ENCODE assay signal across 2 cellular contexts in the genomic region with DNA sequence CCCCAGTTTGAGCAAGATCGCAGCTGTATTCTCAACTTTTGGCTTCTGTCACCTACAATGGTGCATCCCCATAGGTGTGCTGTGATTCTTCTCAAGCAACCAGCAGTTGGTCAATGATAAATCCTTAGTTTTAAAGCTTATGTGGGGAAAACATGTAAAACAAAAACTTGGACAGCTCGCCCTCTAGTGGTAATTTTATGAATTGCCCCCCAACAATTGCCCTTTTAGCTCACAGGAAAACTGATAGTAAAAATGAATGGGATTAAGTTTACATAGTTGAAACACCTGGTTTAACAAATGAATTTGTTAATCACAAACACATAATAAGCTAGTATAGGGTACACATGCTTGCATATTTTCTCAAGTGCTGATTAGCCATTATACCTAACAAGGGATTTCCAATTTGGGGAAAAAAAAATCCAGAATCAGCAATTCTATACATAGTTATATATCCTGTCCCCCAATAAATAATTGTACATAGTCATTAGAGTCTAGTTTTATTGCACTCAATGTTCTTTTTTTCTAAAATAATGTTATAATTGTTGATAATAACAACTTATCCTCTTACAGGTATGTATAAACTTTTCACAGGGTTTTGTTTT.
TF ChIP-seq lines count a peak whose summit lies in the region.

No MANE protein-coding gene starts in this region.

TF ChIP-seq in IMR-90, 13 proteins besides CTCF, POLR2A, EP300 and RAD21:
- TF ChIP-seq MAFK (IDR thresholded peaks at IDR 0.05; ENCODE audit: low read depth, low read length) = peak; percentile 54; the same call in 1 of the 2 replicates
- no peak for TF ChIP-seq BHLHE40 (IDR thresholded peaks at IDR 0.05; ENCODE audit: low read depth, low read length)
- no peak for TF ChIP-seq FOS (IDR thresholded peaks at IDR 0.05; ENCODE audit: low read depth, low read length)

TF ChIP-seq in GM12878, 131 proteins besides CTCF, POLR2A, EP300 and RAD21:
- peak; percentile 33; the same call in 1 of the 2 replicates for TF ChIP-seq SMC3 (IDR thresholded peaks at IDR 0.05; ENCODE audit: borderline replicate concordance, low read length)
- no peak for TF ChIP-seq FOXK2 (IDR thresholded peaks at IDR 0.05)
- TF ChIP-seq, protein P1, sequence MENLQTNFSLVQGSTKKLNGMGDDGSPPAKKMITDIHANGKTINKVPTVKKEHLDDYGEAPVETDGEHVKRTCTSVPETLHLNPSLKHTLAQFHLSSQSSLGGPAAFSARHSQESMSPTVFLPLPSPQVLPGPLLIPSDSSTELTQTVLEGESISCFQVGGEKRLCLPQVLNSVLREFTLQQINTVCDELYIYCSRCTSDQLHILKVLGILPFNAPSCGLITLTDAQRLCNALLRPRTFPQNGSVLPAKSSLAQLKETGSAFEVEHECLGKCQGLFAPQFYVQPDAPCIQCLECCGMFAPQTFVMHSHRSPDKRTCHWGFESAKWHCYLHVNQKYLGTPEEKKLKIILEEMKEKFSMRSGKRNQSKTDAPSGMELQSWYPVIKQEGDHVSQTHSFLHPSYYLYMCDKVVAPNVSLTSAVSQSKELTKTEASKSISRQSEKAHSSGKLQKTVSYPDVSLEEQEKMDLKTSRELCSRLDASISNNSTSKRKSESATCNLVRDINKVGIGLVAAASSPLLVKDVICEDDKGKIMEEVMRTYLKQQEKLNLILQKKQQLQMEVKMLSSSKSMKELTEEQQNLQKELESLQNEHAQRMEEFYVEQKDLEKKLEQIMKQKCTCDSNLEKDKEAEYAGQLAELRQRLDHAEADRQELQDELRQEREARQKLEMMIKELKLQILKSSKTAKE (IDR thresholded peaks at IDR 0.05; ENCODE audit: low read depth, poor library complexity, severe bottlenecking) = no peak
